ENCODE assay signal across 12 cellular contexts in the genomic region with DNA sequence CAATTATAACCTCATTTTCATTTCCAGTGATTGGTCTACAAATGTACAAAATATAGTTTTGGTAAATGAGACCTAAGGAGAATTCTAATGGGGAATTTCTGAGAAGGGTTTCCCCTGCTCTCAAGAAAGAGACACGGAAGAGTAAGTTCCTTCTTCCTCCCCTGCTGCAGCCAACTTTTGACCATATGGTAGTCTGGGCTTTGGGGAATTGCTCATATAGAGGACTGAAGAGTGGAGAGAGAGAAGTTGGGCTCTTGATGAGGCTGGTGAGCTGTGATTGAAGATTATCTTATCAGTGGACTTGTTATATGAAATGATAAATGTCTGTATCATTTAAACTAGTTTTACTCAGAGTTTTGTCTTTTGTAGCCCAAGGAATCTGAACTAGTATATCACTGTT. TPM values are rescaled to one million over a fixed set of nuclear protein-coding genes. Genes with fewer than 3 reads are reported as not detected.
DNase-seq lines count a peak whose midpoint lies in the region; ATAC-seq and TF ChIP-seq lines count a peak whose summit lies in the region.
"Had no signal": no experiment of that assay in that cellular context is flagged by ENCODE, and none has a peak within 500 bp of the region (broad histone marks: within the 10 kb centered on the region; RNA-seq: fewer than 3 reads in every experiment).

No MANE protein-coding gene starts in this region.

- no peak for TF ChIP-seq CTCF in mucosa of descending colon (IDR thresholded peaks at IDR 0.05)

- no peaks in the 10 kb centered on the region for H3K9me3 Mint-ChIP-seq in activated T-cell treated with anti-CD3 and anti-CD28 coated beads, Interleukin-2, amount 50 U/mL, for 72 hours
- H3K9me3 Mint-ChIP-seq in activated CD8-positive, alpha-beta T cell treated with anti-CD3 and anti-CD28 coated beads, Interleukin-2, amount 10 ng/mL, durations not matched to agents 7 days and 5 days (ENCODE audit: insufficient read depth), result no peaks in the 10 kb centered on the region
- peaks cover 1 to 5% of the 10 kb centered on the region in 2 donors for H3K9me3 Mint-ChIP-seq in stimulated activated naive B cell treated with anti-CD40 and anti-IgM and Interleukin-4, amounts not matched to agents 10 μg/mL and 1 μg/mL and 100 μg/mL, for 72 hours

- POLR2A ChIA-PET in activated CD8-positive, alpha-beta T cell treated with anti-CD3 and anti-CD28 coated beads, Interleukin-2, amount 10 ng/mL, durations not matched to agents 7 days and 5 days (lab: Charles Lee), result interaction anchor here (0.8 to 1.7 kb wide), 4 partner anchors 31 to 123 kb away, joined by 3 to 4 read pairs (median 3); partner anchors contain the start of genes ERAP1 and ERAP2

- H3K9me3 ChIP-seq in mucosa of descending colon, result no peaks in the 10 kb centered on the region
- H3K9me3 ChIP-seq: adrenal gland, left lung had no signal

- intact Hi-C loops in mucosa of descending colon (cut with DNase I, micrococcal nuclease), result no loop called here

- DNase-seq in activated T-cell treated with anti-CD3 and anti-CD28 coated beads, Interleukin-2, amount 50 U/mL, for 72 hours, result no peak
- no peak for DNase-seq in activated T-cell treated with anti-CD3 and anti-CD28 coated beads for 4 hours
- peak; percentile 21 to 29 for DNase-seq in Kasumi-1 (lab: John Stamatoyannopoulos, UW)
- no peak for DNase-seq in activated CD8-positive, alpha-beta T cell treated with anti-CD3 and anti-CD28 coated beads, Interleukin-2, amount 10 ng/mL, durations not matched to agents 7 days and 5 days
- DNase-seq in stimulated activated naive B cell treated with anti-CD40 and anti-IgM and Interleukin-4, amounts not matched to agents 10 μg/mL and 1 μg/mL and 100 μg/mL, for 72 hours, result peak; percentile 21
- DNase-seq in NCI-H510A (lab: John Stamatoyannopoulos, UW), result no peak
- DNase-seq in mucosa of descending colon, result no peak
- no peak for DNase-seq in stimulated activated naive CD4-positive, alpha-beta T cell (lab: John Stamatoyannopoulos, UW)
- DNase-seq: adrenal gland, left lung, NCI-H1694 treated with DMSO at 0.1 percent for 48 hours had no signal

- peaks cover 19% of the 10 kb centered on the region for H3K4me1 ChIP-seq in mucosa of descending colon (ENCODE audit: low read depth)

- peak overlapping the region; percentile 93 to 99 for H3K4me3 Mint-ChIP-seq in activated T-cell treated with anti-CD3 and anti-CD28 coated beads, Interleukin-2, amount 50 U/mL, for 72 hours
- peak overlapping the region; percentile 88 for H3K4me3 Mint-ChIP-seq in activated CD8-positive, alpha-beta T cell treated with anti-CD3 and anti-CD28 coated beads, Interleukin-2, amount 10 ng/mL, durations not matched to agents 7 days and 5 days
- H3K4me3 Mint-ChIP-seq in stimulated activated naive B cell treated with anti-CD40 and anti-IgM and Interleukin-4, amounts not matched to agents 10 μg/mL and 1 μg/mL and 100 μg/mL, for 72 hours, result peak overlapping the region; percentile 60 to 64

- no peak overlapping the region for H3K27ac Mint-ChIP-seq in activated T-cell treated with anti-CD3 and anti-CD28 coated beads, Interleukin-2, amount 50 U/mL, for 72 hours
- H3K27ac Mint-ChIP-seq in activated CD8-positive, alpha-beta T cell treated with anti-CD3 and anti-CD28 coated beads, Interleukin-2, amount 10 ng/mL, durations not matched to agents 7 days and 5 days, result peak overlapping the region; percentile 17
- H3K27ac Mint-ChIP-seq in stimulated activated naive B cell treated with anti-CD40 and anti-IgM and Interleukin-4, amounts not matched to agents 10 μg/mL and 1 μg/mL and 100 μg/mL, for 72 hours, result peak overlapping the region; percentile 71

- CTCF ChIA-PET in activated CD8-positive, alpha-beta T cell treated with anti-CD3 and anti-CD28 coated beads, Interleukin-2, amount 10 ng/mL, durations not matched to agents 7 days and 5 days (lab: Charles Lee), result interaction anchor here (1.0 to 1.8 kb wide), 6 partner anchors 27 to 230 kb away, joined by 3 to 13 read pairs (median 4); partner anchors contain the start of genes ERAP1 and LIX1

- H3K36me3 ChIP-seq in mucosa of descending colon (ENCODE audit: low read depth), result no peaks in the 10 kb centered on the region
- H3K36me3 ChIP-seq: adrenal gland, left lung had no signal

- no peak overlapping the region for H3K4me3 ChIP-seq in mucosa of descending colon
- H3K4me3 ChIP-seq: adrenal gland, left lung had no signal

- H3K4me1 Mint-ChIP-seq in activated T-cell treated with anti-CD3 and anti-CD28 coated beads, Interleukin-2, amount 50 U/mL, for 72 hours (ENCODE audit: low read depth), result peaks cover 51% of the 10 kb centered on the region
- H3K4me1 Mint-ChIP-seq in activated CD8-positive, alpha-beta T cell treated with anti-CD3 and anti-CD28 coated beads, Interleukin-2, amount 10 ng/mL, durations not matched to agents 7 days and 5 days (ENCODE audit: low read depth), result peaks cover 44% of the 10 kb centered on the region
- peaks cover 40 to 61% of the 10 kb centered on the region in 2 donors for H3K4me1 Mint-ChIP-seq in stimulated activated naive B cell treated with anti-CD40 and anti-IgM and Interleukin-4, amounts not matched to agents 10 μg/mL and 1 μg/mL and 100 μg/mL, for 72 hours

- ATAC-seq in activated T-cell treated with anti-CD3 and anti-CD28 coated beads, Interleukin-2, amount 50 U/mL, for 72 hours (replicated peaks in 1 of 2), result no peak
- ATAC-seq in activated CD8-positive, alpha-beta T cell treated with anti-CD3 and anti-CD28 coated beads, Interleukin-2, amount 10 ng/mL, durations not matched to agents 7 days and 5 days, result no peak
- no peak for ATAC-seq in stimulated activated naive B cell treated with anti-CD40 and anti-IgM and Interleukin-4, amounts not matched to agents 10 μg/mL and 1 μg/mL and 100 μg/mL, for 72 hours (replicated peaks)
- ATAC-seq in mucosa of descending colon, result no peak
- ATAC-seq: activated CD4-positive, CD25-positive, alpha-beta regulatory T cell treated with anti-CD3 and anti-CD28 coated beads, Interleukin-2, amount 50 U/mL, for 24 hours; left lung had no signal

- peaks cover 2 to 4% of the 10 kb centered on the region in 2 donors for H3K36me3 Mint-ChIP-seq in activated T-cell treated with anti-CD3 and anti-CD28 coated beads, Interleukin-2, amount 50 U/mL, for 72 hours (ENCODE audit: insufficient read depth in 2 of 2)
- H3K36me3 Mint-ChIP-seq in activated CD8-positive, alpha-beta T cell treated with anti-CD3 and anti-CD28 coated beads, Interleukin-2, amount 10 ng/mL, durations not matched to agents 7 days and 5 days (ENCODE audit: low read depth), result peaks cover 25% of the 10 kb centered on the region
- peaks cover 9 to 11% of the 10 kb centered on the region in 2 donors for H3K36me3 Mint-ChIP-seq in stimulated activated naive B cell treated with anti-CD40 and anti-IgM and Interleukin-4, amounts not matched to agents 10 μg/mL and 1 μg/mL and 100 μg/mL, for 72 hours

- no peaks in the 10 kb centered on the region for H3K27me3 Mint-ChIP-seq in activated T-cell treated with anti-CD3 and anti-CD28 coated beads, Interleukin-2, amount 50 U/mL, for 72 hours (ENCODE audit: low read depth)
- H3K27me3 Mint-ChIP-seq in activated CD8-positive, alpha-beta T cell treated with anti-CD3 and anti-CD28 coated beads, Interleukin-2, amount 10 ng/mL, durations not matched to agents 7 days and 5 days (ENCODE audit: low read depth), result no peaks in the 10 kb centered on the region
- no peaks in the 10 kb centered on the region for H3K27me3 Mint-ChIP-seq in stimulated activated naive B cell treated with anti-CD40 and anti-IgM and Interleukin-4, amounts not matched to agents 10 μg/mL and 1 μg/mL and 100 μg/mL, for 72 hours

RNA-seq across cellular contexts. Expression of gene LNPEP, which starts 4.3 kb away (rescaled TPM):
- total RNA-seq in activated T-cell treated with anti-CD3 and anti-CD28 coated beads, Interleukin-2, amount 50 U/mL, for 72 hours, result 10 to 100 TPM; 75.7 to 80.3 TPM
- total RNA-seq in activated CD8-positive, alpha-beta T cell treated with anti-CD3 and anti-CD28 coated beads, Interleukin-2, amount 10 ng/mL, durations not matched to agents 7 days and 5 days, result 10 to 100 TPM; 85.9 to 90.1 TPM
- 10 to 100 TPM; 32.3 to 54.7 (median 38.2) TPM for total RNA-seq in mucosa of descending colon

RNA-seq across cellular contexts. Expression of gene ERAP2, which starts 55.3 kb away (rescaled TPM):
- total RNA-seq in activated T-cell treated with anti-CD3 and anti-CD28 coated beads, Interleukin-2, amount 50 U/mL, for 72 hours, result 100 to 1,000 TPM in 1 of 2 donors, 10 to 100 TPM in 1; 92.1 to 133 TPM
- 10 to 100 TPM; 93.0 to 96.0 TPM for total RNA-seq in activated CD8-positive, alpha-beta T cell treated with anti-CD3 and anti-CD28 coated beads, Interleukin-2, amount 10 ng/mL, durations not matched to agents 7 days and 5 days
- total RNA-seq in mucosa of descending colon, result 10 to 100 TPM; 16.1 to 44.8 (median 19.5) TPM

Comparison
In these comparisons a context has a peak if more than half of its experiments do, and no peak if none do; other contexts are left out.
1. DNase-seq: peak in Kasumi-1 (2 of 2) and stimulated activated naive B cell treated with anti-CD40 and anti-IgM and Interleukin-4, amounts not matched to agents 10 μg/mL and 1 μg/mL and 100 μg/mL, for 72 hours (single experiment); none in activated T-cell treated with anti-CD3 and anti-CD28 coated beads, Interleukin-2, amount 50 U/mL, for 72 hours (0 of 2), activated T-cell treated with anti-CD3 and anti-CD28 coated beads for 4 hours (single experiment), activated CD8-positive, alpha-beta T cell treated with anti-CD3 and anti-CD28 coated beads, Interleukin-2, amount 10 ng/mL, durations not matched to agents 7 days and 5 days (single experiment), NCI-H510A (single experiment), mucosa of descending colon (0 of 3) and stimulated activated naive CD4-positive, alpha-beta T cell (0 of 6).
2. Peak in every context shown above with its lines, with median percentiles within 50 percentile points of each other: H3K4me3 Mint-ChIP-seq.